In the genomic region with DNA sequence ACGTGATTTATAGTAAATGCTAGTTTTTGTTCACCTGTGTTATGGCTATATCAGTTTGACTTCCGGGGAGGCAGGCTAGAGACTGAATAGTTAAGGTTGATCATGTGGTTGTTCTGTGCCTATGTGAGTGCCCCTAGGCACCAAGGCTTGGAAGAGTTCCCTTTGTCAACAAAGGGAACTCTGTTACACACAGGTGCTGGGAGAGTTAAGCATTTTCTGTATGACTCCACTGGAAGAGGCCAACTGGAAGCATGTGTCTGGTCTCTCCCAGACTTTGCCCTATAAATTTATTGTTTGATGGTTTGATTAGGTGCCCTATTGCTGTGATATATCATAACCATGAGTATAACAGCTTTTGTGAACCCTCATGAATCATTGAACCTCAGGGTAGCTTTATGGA, we compare ENCODE assay signal across 28 cellular contexts.
"Had no signal": no experiment of that assay in that cellular context is flagged by ENCODE, and none has a peak within 500 bp of the region (broad histone marks: within the 10 kb centered on the region; RNA-seq: fewer than 3 reads in every experiment).

No MANE protein-coding gene starts in this region.

- H3K27me3 ChIP-seq: MG63 had no signal

- ATAC-seq: activated CD8-positive, alpha-beta memory T cell treated with anti-CD3 and anti-CD28 coated beads, Interleukin-2, amount 10 ng/mL, durations not matched to agents 7 days and 5 days; activated naive CD8-positive, alpha-beta T cell treated with anti-CD3 and anti-CD28 coated beads, Interleukin-2, amount 50 U/mL, for 24 hours had no signal

- H3K27ac ChIP-seq: PC-9, SK-N-MC, WERI-Rb-1 had no signal

- H3K4me3 ChIP-seq: MG63, PC-9, SK-N-MC had no signal

- H3K36me3 ChIP-seq: MG63, WERI-Rb-1 had no signal

- DNase-seq: activated CD4-positive, alpha-beta memory T cell treated with anti-CD3 and anti-CD28 coated beads, Interleukin-2, amount 10 ng/mL, durations not matched to agents 7 days and 5 days; activated CD4-positive, alpha-beta T cell treated with anti-CD3 and anti-CD28 coated beads for 1 hour; activated CD4-positive, alpha-beta T cell treated with anti-CD3 and anti-CD28 coated beads for 48 hours; activated CD4-positive, CD25-positive, alpha-beta regulatory T cell; activated CD8-positive, alpha-beta memory T cell treated with anti-CD3 and anti-CD28 coated beads for 24 hours; activated CD8-positive, alpha-beta memory T cell treated with anti-CD3 and anti-CD28 coated beads, Interleukin-2, amount 10 ng/mL, durations not matched to agents 7 days and 5 days; activated CD8-positive, alpha-beta memory T cell treated with anti-CD3 and anti-CD28 coated beads, Interleukin-2, amount 50 U/mL, for 48 hours; activated effector memory CD4-positive, alpha-beta T cell treated with Interleukin-2 at 50 U/mL for 16 hours; activated naive CD4-positive, alpha-beta T cell treated with anti-CD3 and anti-CD28 coated beads, Interleukin-2, amount 10 ng/mL, durations not matched to agents 7 days and 5 days; activated naive CD8-positive, alpha-beta T cell treated with anti-CD3 and anti-CD28 coated beads, Interleukin-2, amount 50 U/mL, for 24 hours; activated T-cell treated with anti-CD3 and anti-CD28 coated beads, Interleukin-2, amount 50 U/mL, for 48 hours; anterior cingulate cortex; central memory CD4-positive, alpha-beta T cell; Karpas-422; KBM-7; MG63; NCI-H1092; NCI-H1436 treated with DMSO at 0.1 percent for 48 hours; NCI-H1694 treated with DMSO at 0.1 percent for 48 hours; NCI-H2171 treated with DMSO at 0.1 percent for 48 hours; NCI-H226; NCI-H446 treated with DMSO at 0.1 percent for 48 hours; NCI-H524; PC-9; Right ventricle myocardium superior; T1000; WERI-Rb-1 had no signal

- H3K9me3 ChIP-seq: MG63 had no signal
